15 cellular contexts compared by ENCODE assay signal in the genomic region with DNA sequence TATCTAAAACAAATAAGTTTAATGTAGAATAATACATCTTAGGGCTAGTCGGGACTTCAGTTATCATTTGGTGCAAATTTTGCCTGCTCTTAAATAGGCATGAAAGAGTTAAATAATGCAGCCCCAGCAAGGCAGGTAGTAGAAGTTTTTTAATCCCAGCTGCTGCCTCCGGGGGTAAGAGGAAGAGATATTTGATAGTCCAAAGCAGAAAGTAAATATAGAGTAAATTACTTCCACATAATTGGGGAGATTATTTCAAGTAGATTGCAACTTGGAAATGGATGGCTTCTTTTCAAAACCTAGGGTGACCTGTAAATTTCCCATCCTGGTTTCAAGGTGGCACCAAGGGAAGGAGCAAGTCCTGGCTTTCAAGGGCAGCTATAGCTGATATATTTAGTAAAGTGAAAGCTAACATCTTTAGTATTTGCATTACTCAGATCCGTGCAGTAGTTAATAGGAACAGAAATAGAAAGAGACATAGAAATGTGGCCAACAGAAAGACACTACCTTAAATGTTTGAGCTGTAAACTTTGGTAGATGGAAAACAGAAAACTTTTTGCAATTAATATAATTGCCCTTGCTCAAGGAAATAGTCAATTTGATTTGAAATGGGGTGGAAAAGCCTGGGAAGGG.
A peak's percentile ranks its signal among the peaks of the same experiment; 100 is the strongest.
DNase-seq lines count a peak whose midpoint lies in the region; ATAC-seq and TF ChIP-seq lines count a peak whose summit lies in the region.
"Had no signal": no experiment of that assay in that cellular context is flagged by ENCODE, and none has a peak within 500 bp of the region (broad histone marks: within the 10 kb centered on the region; RNA-seq: fewer than 3 reads in every experiment).

No MANE protein-coding gene starts in this region.

- TF ChIP-seq CTCF in GM10266 (IDR thresholded peaks at IDR 0.05; ENCODE audit: control insufficient read depth, insufficient read depth, low read depth, missing control alignments) (no peak), BE2C (IDR thresholded peaks at IDR 0.05; ENCODE audit: low read depth, low read length) (no peak), right lobe of liver (IDR thresholded peaks at IDR 0.05) (no peak)

- DNase-seq in GM10266 (ENCODE audit: extremely low spot score) (peak; percentile 3), BE2C (no peak), right lobe of liver (no peak), cerebellum (ENCODE audit: low spot score) (no peak), posterior cingulate gyrus (no peak)
- DNase-seq: activated T-cell treated with anti-CD3 and anti-CD28 coated beads, Interleukin-2, amount 50 U/mL, for 72 hours; mammary epithelial cell; NCI-H2029; ovary; stimulated activated naive CD8-positive, alpha-beta T cell treated with anti-CD3 and anti-CD28 coated beads, Interleukin-15, Interleukin-2, amounts not matched to agents 100 U/mL and 50 U/mL, for 24 hours; WERI-Rb-1 had no signal

- H3K9me3 ChIP-seq in BE2C (no peaks in the 10 kb centered on the region), right lobe of liver (no peaks in the 10 kb centered on the region)
- H3K9me3 ChIP-seq: ovary had no signal

- no peak for TF ChIP-seq POLR2A in right lobe of liver (IDR thresholded peaks at IDR 0.05)

- H3K27me3 ChIP-seq in BE2C (no peaks in the 10 kb centered on the region), right lobe of liver (no peaks in the 10 kb centered on the region)
- H3K27me3 ChIP-seq: hepatocyte, ovary had no signal

- 38% methylated on average over 3 of the region's 3 CpGs for WGBS in right lobe of liver (ENCODE audit: insufficient coverage, low coverage, low lambda C conversion rate, missing lambda C conversion rate)

- H3K36me3 ChIP-seq in BE2C = no peaks in the 10 kb centered on the region
- H3K36me3 ChIP-seq in right lobe of liver = no peaks in the 10 kb centered on the region
- H3K36me3 ChIP-seq: ovary, WERI-Rb-1 had no signal

- intact Hi-C loops in right lobe of liver (cut with DNase I) (no loop called here), posterior cingulate gyrus (cut with DNase I) (no loop called here)

- ATAC-seq in GM19328 (IDR thresholded peaks at IDR 0.05; ENCODE audit: unreplicated experiment) = peak; percentile 78
- peak; percentile 89 for ATAC-seq in HG02678 (IDR thresholded peaks at IDR 0.05; ENCODE audit: unreplicated experiment)
- peak; percentile 71 for ATAC-seq in HG03520 (IDR thresholded peaks at IDR 0.05; ENCODE audit: unreplicated experiment)
- ATAC-seq in right lobe of liver = no peak
- ATAC-seq: activated T-cell treated with anti-CD3 and anti-CD28 coated beads, Interleukin-2, amount 50 U/mL, for 72 hours had no signal

- no peak overlapping the region for H3K27ac ChIP-seq in right lobe of liver
- H3K27ac ChIP-seq: hepatocyte, ovary, WERI-Rb-1 had no signal

- H3K4me1 ChIP-seq in BE2C (no peaks in the 10 kb centered on the region), right lobe of liver (no peaks in the 10 kb centered on the region)

- H3K4me3 ChIP-seq in BE2C (ENCODE audit: low read depth, low read length) (no peak overlapping the region), right lobe of liver (no peak overlapping the region)
- H3K4me3 ChIP-seq: hepatocyte, ovary had no signal

Comparison
In these comparisons a context has a peak if more than half of its experiments do, and no peak if none do; other contexts are left out.
1. ATAC-seq: peak in GM19328 (single experiment), HG02678 (single experiment) and HG03520 (single experiment); none in right lobe of liver (0 of 4).